In the genomic region with DNA sequence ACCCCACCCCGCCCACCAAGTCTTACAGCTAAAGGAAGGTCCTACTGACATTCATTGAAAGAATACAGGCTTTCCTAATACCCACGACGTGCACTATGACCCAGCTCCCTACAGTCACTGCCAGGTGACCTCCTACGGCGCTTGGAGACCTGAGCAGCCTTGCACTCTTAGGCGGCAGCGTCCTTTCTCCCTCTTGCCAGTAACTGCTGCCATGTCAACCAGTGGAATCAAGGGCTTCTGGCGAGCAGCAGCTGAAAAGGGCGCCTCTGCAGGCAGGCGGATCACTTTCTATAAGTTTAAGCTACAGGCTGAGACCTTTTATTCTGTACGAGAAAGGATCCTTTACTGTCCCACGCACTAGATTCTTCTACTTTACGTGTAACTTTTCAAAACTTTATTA, we compare ENCODE assay signal across 8 cellular contexts. TPM values are rescaled to one million over a fixed set of nuclear protein-coding genes. Genes with fewer than 3 reads are reported as not detected.
A peak's percentile ranks its signal among the peaks of the same experiment; 100 is the strongest.
DNase-seq lines count a peak whose midpoint lies in the region; FAIRE-seq and TF ChIP-seq lines count a peak whose summit lies in the region.

No MANE protein-coding gene starts in this region.

- H4K20me1 ChIP-seq in OCI-LY3 (ENCODE audit: insufficient read depth, low read length): no peaks in the 10 kb centered on the region

- H3K27me3 ChIP-seq in OCI-LY3 (ENCODE audit: low read depth, low read length) (no peaks in the 10 kb centered on the region), dorsolateral prefrontal cortex (peaks cover 0 to 5% (median 0%) of the 10 kb centered on the region in 45 donors), small intestine (ENCODE audit: control insufficient read depth in 2 of 2, insufficient read depth in 2 of 2, low read length in 2 of 2) (no peaks in the 10 kb centered on the region)

- peak overlapping the region; percentile 87 for H3K4me2 ChIP-seq in OCI-LY3 (ENCODE audit: low read length)

- WGBS in mesodermal cell (ENCODE audit: insufficient coverage in 2 of 2), 2 experiments: 45 to 47% methylated on average over 11 to 12 of the region's 13 CpGs
- 11% methylated on average over 13 of the region's 13 CpGs for WGBS in urinary bladder
- WGBS in small intestine, 3 donors: 24 to 33% (median 26%) methylated on average over 13 of the region's 13 CpGs

- no peak for FAIRE-seq in small intestine (lab: Jason Lieb, UNC)

- TF ChIP-seq CTCF in OCI-LY3 (IDR thresholded peaks at IDR 0.05; ENCODE audit: low read depth, low read length): peak; percentile 42
- TF ChIP-seq CTCF in dorsolateral prefrontal cortex (IDR thresholded peaks at IDR 0.05 in 54 of 56, conservative IDR thresholded peaks at IDR 0.05 in 2 of 56; ENCODE audit: low read depth in 1 of 56, partially characterized antibody in 56 of 56): peak in 6 of 56 donors; percentile 9 to 17 (median 13)

- H3K27ac ChIP-seq in OCI-LY3 (ENCODE audit: low read length): no peak overlapping the region
- H3K27ac ChIP-seq in dorsolateral prefrontal cortex: peak overlapping the region in 49 of 59 donors; percentile 4 to 93 (median 82)
- no peak overlapping the region for H3K27ac ChIP-seq in mesodermal cell (ENCODE audit: low read depth, low read length, severe bottlenecking)
- no peak overlapping the region for H3K27ac ChIP-seq in urinary bladder (ENCODE audit: low read depth)
- H3K27ac ChIP-seq in small intestine (ENCODE audit: low read depth in 1 of 2, low read length in 1 of 2): peak overlapping the region in 1 of 2 donors; percentile 76

- peaks cover 40% of the 10 kb centered on the region for H3K4me1 ChIP-seq in OCI-LY3 (ENCODE audit: low read length)
- H3K4me1 ChIP-seq in mesodermal cell (ENCODE audit: control insufficient read depth, insufficient read depth, low read length, poor library complexity, severe bottlenecking): peaks cover 3% of the 10 kb centered on the region
- no peaks in the 10 kb centered on the region for H3K4me1 ChIP-seq in urinary bladder (ENCODE audit: insufficient read depth)
- H3K4me1 ChIP-seq in small intestine (ENCODE audit: control insufficient read depth in 2 of 2, insufficient read depth in 1 of 2, low read depth in 1 of 2, low read length in 1 of 2): peaks cover 0 to 3% of the 10 kb centered on the region in 2 donors

- peak; percentile 29 for DNase-seq in stimulated activated CD4-positive, alpha-beta T cell treated with anti-CD3 and anti-CD28 coated beads, Interleukin-15, amount 100 ng/mL, for 24 hours
- DNase-seq in stimulated activated CD4-positive, alpha-beta T cell treated with anti-CD3 and anti-CD28 coated beads, Interleukin-4, amount 100 ng/mL, for 24 hours: no peak
- peak in 2 of 10 donors; percentile 30 to 42 for DNase-seq in dorsolateral prefrontal cortex
- no peak for DNase-seq in small intestine
- no peak for DNase-seq in NCI-H2107 (lab: John Stamatoyannopoulos, UW)

- H3K36me3 ChIP-seq in OCI-LY3 (replicated peaks; ENCODE audit: low read depth, low read length) (peaks cover 11% of the 10 kb centered on the region), mesodermal cell (ENCODE audit: control insufficient read depth, insufficient read depth, low read length) (peaks cover 4% of the 10 kb centered on the region), urinary bladder (ENCODE audit: insufficient read depth) (no peaks in the 10 kb centered on the region), small intestine (ENCODE audit: control insufficient read depth in 2 of 2, insufficient read depth in 2 of 2, low read length in 2 of 2) (no peaks in the 10 kb centered on the region)

- intact Hi-C loops in dorsolateral prefrontal cortex (cut with DNase I): loop anchor here in 1 of 2 donors (10.0 kb wide), 1 partner anchor 111 kb away; a partner anchor contains a TSS

- 0 out of 2 replicates have a peak overlapping the region, but pooled peaks have one; percentile 77 for H2AFZ ChIP-seq in OCI-LY3 (ENCODE audit: low read depth, low read length)

- peaks cover 13% of the 10 kb centered on the region for H3K79me2 ChIP-seq in OCI-LY3 (ENCODE audit: low read length)

- peak overlapping the region; percentile 79 for H3K9ac ChIP-seq in OCI-LY3 (ENCODE audit: low read length)

- H3K9me3 ChIP-seq in OCI-LY3 (ENCODE audit: insufficient read depth, low read length) (no peaks in the 10 kb centered on the region), mesodermal cell (ENCODE audit: control insufficient read depth, low read length) (no peaks in the 10 kb centered on the region), small intestine (ENCODE audit: control insufficient read depth, low read depth) (no peaks in the 10 kb centered on the region)

- peak overlapping the region; percentile 82 for H3K4me3 ChIP-seq in OCI-LY3 (ENCODE audit: low read length)
- peak overlapping the region; percentile 39 to 83 (median 72) for H3K4me3 ChIP-seq in dorsolateral prefrontal cortex
- peak overlapping the region; percentile 67 for H3K4me3 ChIP-seq in mesodermal cell (ENCODE audit: extremely low read depth, insufficient read depth, low read length, poor library complexity, severe bottlenecking)
- H3K4me3 ChIP-seq in urinary bladder (ENCODE audit: low read depth, low read length): peak overlapping the region; percentile 69
- H3K4me3 ChIP-seq in small intestine (ENCODE audit: low read depth in 1 of 2, low read length in 2 of 2): peak overlapping the region in 1 of 2 donors; percentile 26

RNA-seq across cellular contexts. Expression of a gene that starts 2.0 kb away (rescaled TPM):
- total RNA-seq in dorsolateral prefrontal cortex (10 to 100 TPM; 17.8 to 89.0 (median 40.6) TPM), urinary bladder (383 TPM)
- 93.0 TPM for polyA plus RNA-seq in mesodermal cell (2013, experiment 1 of 2)
- polyA plus RNA-seq in mesodermal cell (2013, experiment 2 of 2): 111 TPM
- polyA plus RNA-seq in urinary bladder (59.7 TPM), small intestine (10 to 100 TPM in 1 of 3 donors, 1 to 10 TPM in 2; 2.5 to 38.9 (median 9.5) TPM)

Comparison
In these comparisons a context has a peak if more than half of its experiments do, and no peak if none do; other contexts are left out.
1. H3K27ac ChIP-seq: peak in dorsolateral prefrontal cortex (49 of 59); none in OCI-LY3 (single experiment), mesodermal cell (single experiment) and urinary bladder (single experiment).